Comparison of ENCODE assay signal across 8 cellular contexts in the genomic region with DNA sequence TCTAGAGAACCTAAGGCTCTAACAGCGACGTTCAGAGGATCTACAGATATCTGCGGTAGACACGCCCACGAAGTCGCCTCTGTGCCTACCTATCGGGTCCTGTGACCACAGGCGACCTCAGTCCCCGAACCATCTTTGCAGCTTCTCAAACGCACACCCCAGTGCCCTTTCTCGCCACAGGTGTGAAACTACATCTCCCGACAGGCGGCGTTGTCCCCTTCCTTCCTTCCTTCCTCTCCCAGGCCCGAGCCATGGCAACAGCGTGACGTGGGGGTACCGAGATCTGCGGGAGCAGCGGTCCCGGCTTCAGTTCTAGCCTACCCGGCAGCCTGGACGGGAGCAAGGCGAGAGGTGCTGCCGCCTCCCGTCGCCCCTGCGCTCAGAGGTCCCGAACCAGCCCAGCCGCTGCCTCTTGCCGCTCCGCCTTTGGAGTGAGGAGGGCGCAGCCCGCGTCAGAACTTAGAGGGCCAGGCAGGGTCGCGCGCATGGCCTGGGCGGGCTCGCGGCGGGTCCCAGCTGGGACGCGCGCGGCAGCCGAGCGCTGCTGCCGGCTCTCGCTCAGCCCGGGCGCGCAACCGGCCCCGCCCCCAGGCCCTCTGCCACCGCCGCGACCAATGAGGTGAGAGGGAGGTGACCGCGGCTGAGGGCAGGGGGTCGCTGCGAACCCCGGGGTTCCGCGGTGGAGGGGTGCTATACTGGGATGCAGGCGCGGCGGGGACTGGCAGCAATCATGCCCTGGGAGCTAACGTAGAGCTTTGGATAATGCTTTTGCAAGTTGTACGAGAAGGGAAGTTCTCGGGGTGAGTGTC. TPM values are rescaled to one million over a fixed set of nuclear protein-coding genes. Genes with fewer than 3 reads are reported as not detected.
DNase-seq lines count a peak whose midpoint lies in the region; ATAC-seq, FAIRE-seq and TF ChIP-seq lines count a peak whose summit lies in the region.

A gene (plus strand): TSS at position 309 of the 809 bp plus-strand sequence. CDS start 177 bp downstream, at position 486.

- peaks cover 18% of the 10 kb centered on the region for H3K4me1 ChIP-seq in HepG2 (ENCODE audit: insufficient read depth, low read length)

- H3K9me3 ChIP-seq in HepG2 (ENCODE audit: low read length) = no peaks in the 10 kb centered on the region

- intact Hi-C loops in CD14-positive monocyte (cut with micrococcal nuclease) = no loop called here
- intact Hi-C loops in HepG2 (cut with micrococcal nuclease; ENCODE audit: unreplicated experiment) = loop anchor here (2.0 kb wide), 2 partner anchors 20 to 74 kb away; no protein-coding TSS in a partner anchor

- ATAC-seq in GM19328 (IDR thresholded peaks at IDR 0.05; ENCODE audit: unreplicated experiment) (peak; percentile 85), HG03469 (IDR thresholded peaks at IDR 0.05; ENCODE audit: unreplicated experiment) (peak; percentile 66), HepG2 (peak; percentile 90)

- in situ Hi-C loops in HepG2 (cut with HindIII; ENCODE audit: extremely low pct_ligation_motif_present, low pct_unique_long_range_greater_than_20kb) = no loop called here

- TF ChIP-seq CTCF in CD14-positive monocyte (IDR thresholded peaks at IDR 0.05) (peak; percentile 81), HepG2 (CRISPR knock-in tag; IDR thresholded peaks at IDR 0.05) (peak; percentile 89)

- peak; percentile 62 for TF ChIP-seq RAD21 in HepG2 (CRISPR knock-in tag; IDR thresholded peaks at IDR 0.05)

- peaks cover 0 to 2% (median 1%) of the 10 kb centered on the region in 3 donors for H3K27me3 Mint-ChIP-seq in CD14-positive monocyte (ENCODE audit: low read depth in 3 of 3)

- FAIRE-seq in HepG2 (lab: Jason Lieb, UNC) = peak; percentile 80

- peaks cover 14 to 19% of the 10 kb centered on the region in 2 donors for H3K36me3 Mint-ChIP-seq in CD14-positive monocyte

- TF ChIP-seq EP300 in HepG2 (IDR thresholded peaks at IDR 0.05; ENCODE audit: low read depth in 2 of 2, low read length in 2 of 2) = no peak
- TF ChIP-seq EP300 in HepG2 (CRISPR knock-in tag; IDR thresholded peaks at IDR 0.05; ENCODE audit: borderline replicate concordance) = peak; percentile 45; the same call in 1 of the 2 replicates

- peaks cover 6 to 14% of the 10 kb centered on the region in 2 experiments; a peak in 3 of 5 replicates for H3K36me3 ChIP-seq in HepG2 (replicated peaks in 1 of 2; ENCODE audit: control insufficient read depth in 1 of 2, insufficient read depth in 2 of 2, low read length in 2 of 2)

- no peaks in the 10 kb centered on the region for H4K20me1 ChIP-seq in HepG2 (ENCODE audit: insufficient read depth, low read length)

- no peaks in the 10 kb centered on the region; a peak in 1 of 5 replicates for H3K27me3 ChIP-seq in HepG2 (ENCODE audit: control insufficient read depth in 1 of 2, insufficient read depth in 2 of 2, low read length in 2 of 2)

- BruUV-seq in HepG2 (replicated peaks; lab: Mats Ljungman, UMichigan) = no TSS peak

- peak; percentile 90 to 92 for TF ChIP-seq POLR2A in HepG2 (IDR thresholded peaks at IDR 0.05; ENCODE audit: insufficient read depth in 1 of 2, low read depth in 2 of 2, low read length in 2 of 2)

- DNase-seq in CD14-positive monocyte (ENCODE audit: low spot score) = peak; percentile 89
- DNase-seq in NCI-H748 (lab: John Stamatoyannopoulos, UW; ENCODE audit: unreplicated experiment) = peak; percentile 93
- DNase-seq in activated CD4-positive, alpha-beta T cell treated with anti-CD3 and anti-CD28 coated beads, Interleukin-2, amount 50 U/mL, for 4 hours = peak; percentile 89 to 91
- peak; percentile 86 for DNase-seq in dermis blood vessel endothelial cell
- peak; percentile 83 for DNase-seq in HepG2 (ENCODE audit: low spot score)
- peak; percentile 83 for DNase-seq in stimulated activated CD4-positive, alpha-beta T cell treated with anti-CD3 and anti-CD28 coated beads, Interleukin-4, amount 100 ng/mL, for 1 hour

- H3K4me2 ChIP-seq in HepG2 (ENCODE audit: low read depth, low read length) = peak within 1 kb of the TSS; percentile 99

- H3K4me3 ChIP-seq in HepG2 (replicated peaks in 1 of 3; ENCODE audit: insufficient read depth in 1 of 3, low read depth in 2 of 3, low read length in 3 of 3) = peak within 1 kb of the TSS; percentile 54 to 91 (median 83)

- CTCF ChIA-PET in HepG2 (lab: Yijun Ruan, JAX; ENCODE audit: low intra/inter-chr PET ratio, low total read pairs) = interaction anchor here (0.9 to 1.4 kb wide), 2 partner anchors 9 to 36 kb away, joined by 3 to 6 read pairs; a partner anchor contains a TSS

- no peaks in the 10 kb centered on the region for H3K79me2 ChIP-seq in HepG2 (ENCODE audit: insufficient read depth, low read length)

- no peaks in the 10 kb centered on the region for H3K9me3 Mint-ChIP-seq in CD14-positive monocyte

- peak within 1 kb of the TSS; percentile 82 for H3K27ac ChIP-seq in HepG2 (ENCODE audit: extremely low read length, insufficient read depth, low read length)

- H3K9ac ChIP-seq in HepG2 (ENCODE audit: insufficient read depth, low read depth, low read length) = peak within 1 kb of the TSS; percentile 69

- peaks cover 20% of the 10 kb centered on the region for H3K4me1 Mint-ChIP-seq in CD14-positive monocyte

- POLR2A ChIA-PET in HepG2 (lab: Yijun Ruan, JAX) = interaction anchor here (0.6 to 3.6 kb wide), 31 partner anchors 9 to 221 kb away, joined by 3 to 47 read pairs (median 5); a partner anchor contains a TSS

- H2AFZ ChIP-seq in HepG2 (ENCODE audit: low read length) = peak within 1 kb of the TSS; percentile 49

- WGBS in HepG2 (ENCODE audit: low lambda C conversion rate) = 2% methylated on average over 29 of the region's 71 CpGs

- H3K27ac Mint-ChIP-seq in CD14-positive monocyte = peak within 1 kb of the TSS; percentile 80 to 94 (median 84)

- H3K4me3 Mint-ChIP-seq in CD14-positive monocyte = peak within 1 kb of the TSS; percentile 87 to 95

TF ChIP-seq in HepG2, 621 proteins besides CTCF, POLR2A, EP300 and RAD21 (continues in another document):
- TF ChIP-seq ZNF563 (CRISPR knock-in tag; IDR thresholded peaks at IDR 0.05) = peak; percentile 56; the same call in 1 of the 2 replicates
- peak; percentile 77 for TF ChIP-seq POLR2AphosphoS5 (IDR thresholded peaks at IDR 0.05; ENCODE audit: low read depth, low read length)
- TF ChIP-seq, protein P1, sequence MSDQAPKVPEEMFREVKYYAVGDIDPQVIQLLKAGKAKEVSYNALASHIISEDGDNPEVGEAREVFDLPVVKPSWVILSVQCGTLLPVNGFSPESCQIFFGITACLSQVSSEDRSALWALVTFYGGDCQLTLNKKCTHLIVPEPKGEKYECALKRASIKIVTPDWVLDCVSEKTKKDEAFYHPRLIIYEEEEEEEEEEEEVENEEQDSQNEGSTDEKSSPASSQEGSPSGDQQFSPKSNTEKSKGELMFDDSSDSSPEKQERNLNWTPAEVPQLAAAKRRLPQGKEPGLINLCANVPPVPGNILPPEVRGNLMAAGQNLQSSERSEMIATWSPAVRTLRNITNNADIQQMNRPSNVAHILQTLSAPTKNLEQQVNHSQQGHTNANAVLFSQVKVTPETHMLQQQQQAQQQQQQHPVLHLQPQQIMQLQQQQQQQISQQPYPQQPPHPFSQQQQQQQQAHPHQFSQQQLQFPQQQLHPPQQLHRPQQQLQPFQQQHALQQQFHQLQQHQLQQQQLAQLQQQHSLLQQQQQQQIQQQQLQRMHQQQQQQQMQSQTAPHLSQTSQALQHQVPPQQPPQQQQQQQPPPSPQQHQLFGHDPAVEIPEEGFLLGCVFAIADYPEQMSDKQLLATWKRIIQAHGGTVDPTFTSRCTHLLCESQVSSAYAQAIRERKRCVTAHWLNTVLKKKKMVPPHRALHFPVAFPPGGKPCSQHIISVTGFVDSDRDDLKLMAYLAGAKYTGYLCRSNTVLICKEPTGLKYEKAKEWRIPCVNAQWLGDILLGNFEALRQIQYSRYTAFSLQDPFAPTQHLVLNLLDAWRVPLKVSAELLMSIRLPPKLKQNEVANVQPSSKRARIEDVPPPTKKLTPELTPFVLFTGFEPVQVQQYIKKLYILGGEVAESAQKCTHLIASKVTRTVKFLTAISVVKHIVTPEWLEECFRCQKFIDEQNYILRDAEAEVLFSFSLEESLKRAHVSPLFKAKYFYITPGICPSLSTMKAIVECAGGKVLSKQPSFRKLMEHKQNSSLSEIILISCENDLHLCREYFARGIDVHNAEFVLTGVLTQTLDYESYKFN (CRISPR knock-in tag; conservative IDR thresholded peaks at IDR 0.05) = peak; percentile 15; the same call in 1 of the 2 replicates
- peak; percentile 84; the same call in 1 of the 2 replicates for TF ChIP-seq CENPT (CRISPR knock-in tag; IDR thresholded peaks at IDR 0.05; ENCODE audit: low read depth)
- TF ChIP-seq SMYD3 (CRISPR knock-in tag; IDR thresholded peaks at IDR 0.05) = 0 out of 2 replicates have a peak, but pooled peaks have one; percentile 42
- peak; percentile 77; the same call in 1 of the 2 replicates for TF ChIP-seq MTA1 (CRISPR knock-in tag; IDR thresholded peaks at IDR 0.05; ENCODE audit: borderline replicate concordance)

RNA-seq across cellular contexts. Expression of the gene that starts here (rescaled TPM):
- 1 to 10 TPM; 1.7 to 2.0 TPM for polyA plus RNA-seq in CD14-positive monocyte
- 8.4 and 10.0 TPM in 2 replicates for total RNA-seq in dermis blood vessel endothelial cell
- 18.6 and 21.0 TPM in 2 replicates for total RNA-seq in HepG2 (2016; rRNA removed; fragmentation: Illumina TruSeq; extraction: Trizol)
- 10.8 and 11.2 TPM in 2 replicates for total RNA-seq in HepG2 (2016; cell fraction: cytosol; rRNA removed; fragmentation: Illumina TruSeq; extraction: Trizol; ENCODE audit: low read depth)
- 20.5 and 20.7 TPM in 2 replicates for total RNA-seq in HepG2 (2016; cell fraction: insoluble cytoplasmic fraction; rRNA removed; fragmentation: Illumina TruSeq; extraction: Trizol)
- 19.9 and 20.0 TPM in 2 replicates for total RNA-seq in HepG2 (2016; cell fraction: membrane; rRNA removed; fragmentation: Illumina TruSeq; extraction: Trizol)
- total RNA-seq in HepG2 (2016; cell fraction: nucleus; rRNA removed; fragmentation: Illumina TruSeq; extraction: Trizol) = 16.9 and 18.6 TPM in 2 replicates
- 35.3 and 37.3 TPM in 2 replicates for polyA plus RNA-seq in HepG2 (2011; rRNA removed)
- polyA plus RNA-seq in HepG2 (2011; cell fraction: cytosol; rRNA removed) = 27.3 and 29.7 TPM in 2 replicates
- 47.9 and 56.5 TPM in 2 replicates for polyA plus RNA-seq in HepG2 (2011; cell fraction: nucleus; rRNA removed)
- polyA plus RNA-seq in HepG2 (2012) = 14.4 TPM in 2 replicates
- polyA plus RNA-seq in HepG2 (2016; cell fraction: cytosol; fragmentation: Illumina TruSeq; extraction: Trizol; ENCODE audit: low read depth) = 11.5 and 12.3 TPM in 2 replicates
- 20.5 and 20.9 TPM in 2 replicates for polyA plus RNA-seq in HepG2 (2016; cell fraction: insoluble cytoplasmic fraction; fragmentation: Illumina TruSeq; extraction: Trizol; ENCODE audit: low read depth)
- 16.8 and 16.9 TPM in 2 replicates for polyA plus RNA-seq in HepG2 (2016; cell fraction: membrane; fragmentation: Illumina TruSeq; extraction: Trizol; ENCODE audit: low read depth)
- 52.1 and 53.2 TPM in 2 replicates for polyA plus RNA-seq in HepG2 (2016; cell fraction: nucleus; fragmentation: Illumina TruSeq; extraction: Trizol; ENCODE audit: insufficient read depth, low read depth)
- 23.4 and 33.2 TPM in 2 replicates for polyA minus RNA-seq in HepG2 (2011; rRNA and poly(A)+ RNA removed; ENCODE audit: low replicate concordance)
- 7.5 and 9.5 TPM in 2 replicates for polyA minus RNA-seq in HepG2 (2011; cell fraction: cytosol; rRNA and poly(A)+ RNA removed)
- 33.2 and 35.2 TPM in 2 replicates for polyA minus RNA-seq in HepG2 (2011; cell fraction: nucleus; rRNA and poly(A)+ RNA removed)

Comparison
In these comparisons a context has a peak if more than half of its experiments do, and no peak if none do; other contexts are left out.
1. Peak in every context shown above with its lines: DNase-seq, ATAC-seq, H3K4me3 ChIP-seq and H3K27ac ChIP-seq.
2. RNA of the gene that starts here (polyA plus RNA-seq): 11.5 to 56.5 TPM in HepG2; 1.7 to 2.0 TPM in CD14-positive monocyte; every median in the first group is over 4 times any median in the second.